In the genomic region with DNA sequence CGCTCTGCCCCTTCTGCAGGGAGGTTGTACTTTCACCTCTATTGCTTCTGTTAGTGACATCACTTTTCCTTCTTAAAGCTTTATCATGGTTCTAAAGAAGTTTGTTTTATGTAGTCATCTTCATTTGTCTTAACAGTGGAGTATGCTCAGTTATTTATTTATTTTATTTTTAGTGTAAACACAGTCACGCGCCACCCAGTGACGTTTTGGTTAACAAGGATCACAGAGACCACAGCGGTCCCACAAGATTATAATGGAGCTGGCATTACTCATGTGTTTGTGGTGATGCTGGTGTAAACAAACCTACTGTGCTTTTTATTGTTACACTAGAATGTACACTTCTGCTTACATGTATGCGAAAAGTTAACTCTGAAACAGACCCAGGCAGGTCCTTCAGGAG, we compare ENCODE assay signal across 20 cellular contexts.
DNase-seq lines count a peak whose midpoint lies in the region; ATAC-seq, FAIRE-seq and TF ChIP-seq lines count a peak whose summit lies in the region.
"Had no signal": no experiment of that assay in that cellular context is flagged by ENCODE, and none has a peak within 500 bp of the region (broad histone marks: within the 10 kb centered on the region; RNA-seq: fewer than 3 reads in every experiment).

No MANE protein-coding gene starts in this region.

- no peak for ATAC-seq in HepG2
- no peak for ATAC-seq in right lobe of liver
- no peak; the same call in 1 of the 2 replicates for ATAC-seq in IMR-90 (ENCODE audit: low read depth)
- no peak for ATAC-seq in HG03432 (IDR thresholded peaks at IDR 0.05; ENCODE audit: unreplicated experiment)
- ATAC-seq: HCT116 had no signal

- CTCF ChIA-PET in HepG2 (lab: Yijun Ruan, JAX; ENCODE audit: low intra/inter-chr PET ratio, low total read pairs) (no interaction called here), IMR-90 (lab: Yijun Ruan, JAX) (no interaction called here), H1 (lab: Charles Lee; ENCODE audit: partially characterized antibody) (interaction anchor here (0.8 kb wide), 2 partner anchors 14 to 21 kb away, joined by 3 to 4 read pairs; no protein-coding TSS in a partner anchor)

- no peak overlapping the region for H4K91ac ChIP-seq in IMR-90 (ENCODE audit: insufficient read depth, low read depth, low read length)
- H4K91ac ChIP-seq in H1 (replicated peaks; ENCODE audit: insufficient read length, low read length): no peak overlapping the region

- intact Hi-C loops in HepG2 (cut with micrococcal nuclease; ENCODE audit: unreplicated experiment) (no loop called here), right lobe of liver (cut with DNase I) (no loop called here), IMR-90 (cut with micrococcal nuclease) (no loop called here)

- H3K14ac ChIP-seq in IMR-90 (replicated peaks; ENCODE audit: low read depth, low read length): no peak overlapping the region
- no peak overlapping the region for H3K14ac ChIP-seq in H1 (ENCODE audit: insufficient read length)

- no peak for TF ChIP-seq CTCF in HepG2 (CRISPR knock-in tag; IDR thresholded peaks at IDR 0.05)
- no peak for TF ChIP-seq CTCF in right lobe of liver (IDR thresholded peaks at IDR 0.05)
- TF ChIP-seq CTCF in IMR-90 (conservative IDR thresholded peaks at IDR 0.05; ENCODE audit: low read depth, low read length): no peak
- no peak for TF ChIP-seq CTCF in H1 (IDR thresholded peaks at IDR 0.05; ENCODE audit: control extremely low read depth in 1 of 3, insufficient read depth in 1 of 3, low read depth in 1 of 3, low read length in 3 of 3)

- no peak overlapping the region for H2AK5ac ChIP-seq in IMR-90 (ENCODE audit: low read depth, low read length)
- H2AK5ac ChIP-seq in H1 (ENCODE audit: low read depth, low read length): no peak overlapping the region

- H2BK20ac ChIP-seq in IMR-90 (ENCODE audit: low read depth, low read length) (no peak overlapping the region), H1 (ENCODE audit: low read length) (no peak overlapping the region)

- DNase-seq in HepG2 (ENCODE audit: low spot score) (no peak), right lobe of liver (no peak), IMR-90 (peak; percentile 51), H1 (ENCODE audit: low read depth in 1 of 2, low spot score in 2 of 2) (no peak), small intestine (no peak)
- DNase-seq in activated CD4-positive, alpha-beta T cell treated with anti-CD3 and anti-CD28 coated beads for 4 hours: no peak
- DNase-seq: ACHN; BE2C; C1 segment of cervical spinal cord; Caco-2; CD4-positive, alpha-beta T cell; DMS79 treated with DMSO at 0.1 percent for 48 hours; GF-D8; HFFc6; KG1 had no signal

- H3K23me2 ChIP-seq in H1 (ENCODE audit: low read depth, low read length): peaks cover 1% of the 10 kb centered on the region; the same call in 1 of the 2 replicates

- no peak overlapping the region for H2AK9ac ChIP-seq in IMR-90 (replicated peaks; ENCODE audit: low read depth, low read length, poor library complexity)

- H4K5ac ChIP-seq in IMR-90 (ENCODE audit: low read depth, low read length) (no peak overlapping the region), H1 (ENCODE audit: insufficient read length, low read depth, low read length) (no peak overlapping the region)

- H2AFZ ChIP-seq in HepG2 (ENCODE audit: low read length) (no peak overlapping the region), IMR-90 (replicated peaks; ENCODE audit: low read length, poor library complexity) (no peak overlapping the region), H1 (ENCODE audit: low read length) (no peak overlapping the region)

- H3K9me3 ChIP-seq in HepG2 (ENCODE audit: low read length) (peaks cover 36% of the 10 kb centered on the region), right lobe of liver (no peaks in the 10 kb centered on the region), IMR-90 (ENCODE audit: control insufficient read depth, insufficient read depth, low read length) (peaks cover 3% of the 10 kb centered on the region), H1 (ENCODE audit: insufficient read depth in 2 of 2, low read depth in 1 of 2, low read length in 1 of 2) (no peaks in the 10 kb centered on the region; a peak in 1 of 4 replicates), small intestine (ENCODE audit: control insufficient read depth, low read depth) (no peaks in the 10 kb centered on the region)
- H3K9me3 ChIP-seq: BE2C, Caco-2 had no signal

- H4K20me1 ChIP-seq in HepG2 (ENCODE audit: insufficient read depth, low read length) (no peaks in the 10 kb centered on the region), IMR-90 (ENCODE audit: insufficient read depth, low read length) (no peaks in the 10 kb centered on the region), H1 (replicated peaks in 1 of 2; ENCODE audit: control insufficient read depth in 1 of 2, insufficient read depth in 2 of 2, low read length in 2 of 2) (no peaks in the 10 kb centered on the region)

- dilution Hi-C loops in IMR-90 (cut with HindIII; ENCODE audit: low sequenced_read_pairs, unreplicated experiment): no loop called here

- H2BK5ac ChIP-seq in IMR-90 (ENCODE audit: low read depth, low read length, poor library complexity, severe bottlenecking) (no peak overlapping the region), H1 (ENCODE audit: low read depth, low read length) (no peak overlapping the region)

- FAIRE-seq in HepG2 (lab: Jason Lieb, UNC) (no peak), H1 (lab: Jason Lieb, UNC) (no peak), small intestine (lab: Jason Lieb, UNC) (no peak)
- FAIRE-seq: A204.1, D721Med, HTR-8/SVneo had no signal

- no peak for TF ChIP-seq POLR2A in HepG2 (IDR thresholded peaks at IDR 0.05; ENCODE audit: insufficient read depth in 1 of 2, low read depth in 2 of 2, low read length in 2 of 2)
- no peak for TF ChIP-seq POLR2A in right lobe of liver (IDR thresholded peaks at IDR 0.05)
- no peak for TF ChIP-seq POLR2A in IMR-90 (IDR thresholded peaks at IDR 0.05; ENCODE audit: low read depth, low read length)
- no peak for TF ChIP-seq POLR2A in H1 (IDR thresholded peaks at IDR 0.05; ENCODE audit: control extremely low read depth in 1 of 2, low read depth in 2 of 2, low read length in 2 of 2)

- H3K79me1 ChIP-seq in IMR-90 (ENCODE audit: low read depth in 1 of 2, low read length in 2 of 2) (no peaks in the 10 kb centered on the region), H1 (ENCODE audit: low read depth, low read length) (no peaks in the 10 kb centered on the region)

- no peak overlapping the region for H3K4me3 ChIP-seq in HepG2 (replicated peaks in 1 of 3; ENCODE audit: insufficient read depth in 1 of 3, low read depth in 2 of 3, low read length in 3 of 3)
- H3K4me3 ChIP-seq in right lobe of liver: no peak overlapping the region
- H3K4me3 ChIP-seq in IMR-90 (ENCODE audit: insufficient read depth, low read depth, low read length): no peak overlapping the region
- H3K4me3 ChIP-seq in H1 (ENCODE audit: extremely low read depth in 1 of 4, insufficient read depth in 2 of 4, low read depth in 3 of 4, low read length in 4 of 4): no peak overlapping the region
- no peak overlapping the region for H3K4me3 ChIP-seq in small intestine (ENCODE audit: low read depth in 1 of 2, low read length in 2 of 2)

- no peak for TF ChIP-seq RAD21 in HepG2 (CRISPR knock-in tag; IDR thresholded peaks at IDR 0.05)
- no peak for TF ChIP-seq RAD21 in IMR-90 (IDR thresholded peaks at IDR 0.05; ENCODE audit: low read length)
- TF ChIP-seq RAD21 in H1 (IDR thresholded peaks at IDR 0.05 in 1 of 2, conservative IDR thresholded peaks at IDR 0.05 in 1 of 2; ENCODE audit: low read depth in 2 of 2, low read length in 2 of 2): no peak

- H3K23ac ChIP-seq in IMR-90 (ENCODE audit: low read depth, low read length): no peak overlapping the region
- no peak overlapping the region for H3K23ac ChIP-seq in H1 (ENCODE audit: insufficient read length)

- POLR2A ChIA-PET in HepG2 (lab: Yijun Ruan, JAX): no interaction called here
- POLR2A ChIA-PET in IMR-90 (lab: Charles Lee; ENCODE audit: unreplicated experiment): no interaction called here
- POLR2A ChIA-PET in H1 (lab: Charles Lee; ENCODE audit: partially characterized antibody): no interaction called here

- H3K4ac ChIP-seq in IMR-90 (ENCODE audit: low read depth, low read length) (no peak overlapping the region), H1 (replicated peaks; ENCODE audit: insufficient read length, low read depth, low read length) (no peak overlapping the region)

- H2BK12ac ChIP-seq in H1 (ENCODE audit: low read depth, low read length): no peak overlapping the region

- TF ChIP-seq EP300 in HepG2 (IDR thresholded peaks at IDR 0.05; ENCODE audit: low read depth in 2 of 2, low read length in 2 of 2): no peak
- TF ChIP-seq EP300 in HepG2 (CRISPR knock-in tag; IDR thresholded peaks at IDR 0.05; ENCODE audit: borderline replicate concordance): no peak
- no peak for TF ChIP-seq EP300 in H1 (IDR thresholded peaks at IDR 0.05; ENCODE audit: borderline replicate concordance in 1 of 2, low read depth in 2 of 2, low read length in 2 of 2)

- no peak overlapping the region for H3K27ac ChIP-seq in HepG2 (ENCODE audit: extremely low read length, insufficient read depth, low read length)
- H3K27ac ChIP-seq in right lobe of liver: no peak overlapping the region
- no peak overlapping the region for H3K27ac ChIP-seq in IMR-90 (ENCODE audit: insufficient read depth, low read length)
- H3K27ac ChIP-seq in H1 (ENCODE audit: low read depth, low read length): no peak overlapping the region
- H3K27ac ChIP-seq in small intestine (ENCODE audit: low read depth in 1 of 2, low read length in 1 of 2): no peak overlapping the region

- H3K56ac ChIP-seq in IMR-90 (ENCODE audit: extremely low read depth, insufficient read depth, low read length) (no peak overlapping the region), H1 (replicated peaks; ENCODE audit: insufficient read length, low read depth, low read length) (no peak overlapping the region)

- H3K27me3 ChIP-seq in HepG2 (ENCODE audit: control insufficient read depth in 1 of 2, insufficient read depth in 2 of 2, low read length in 2 of 2): no peaks in the 10 kb centered on the region
- H3K27me3 ChIP-seq in right lobe of liver: no peaks in the 10 kb centered on the region
- no peaks in the 10 kb centered on the region; the same call in 1 of the 2 replicates for H3K27me3 ChIP-seq in IMR-90 (ENCODE audit: control insufficient read depth, insufficient read depth, low read length)
- no peaks in the 10 kb centered on the region for H3K27me3 ChIP-seq in H1 (replicated peaks in 1 of 4; ENCODE audit: control insufficient read depth in 3 of 4, extremely low read depth in 1 of 4, insufficient read depth in 3 of 4, low read length in 3 of 4)
- H3K27me3 ChIP-seq in small intestine (ENCODE audit: control insufficient read depth in 2 of 2, insufficient read depth in 2 of 2, low read length in 2 of 2): no peaks in the 10 kb centered on the region
- H3K27me3 ChIP-seq: BE2C had no signal

- H3K4me2 ChIP-seq in HepG2 (ENCODE audit: low read depth, low read length): no peak overlapping the region
- no peak overlapping the region for H3K4me2 ChIP-seq in IMR-90 (ENCODE audit: low read depth, low read length)
- H3K4me2 ChIP-seq in H1 (ENCODE audit: insufficient read depth in 1 of 2, low read depth in 2 of 2, low read length in 2 of 2): no peak overlapping the region

- no peaks in the 10 kb centered on the region for H3K36me3 ChIP-seq in HepG2 (replicated peaks in 1 of 2; ENCODE audit: control insufficient read depth in 1 of 2, insufficient read depth in 2 of 2, low read length in 2 of 2)
- no peaks in the 10 kb centered on the region for H3K36me3 ChIP-seq in right lobe of liver
- no peaks in the 10 kb centered on the region for H3K36me3 ChIP-seq in IMR-90 (ENCODE audit: control insufficient read depth, insufficient read depth, low read length)
- H3K36me3 ChIP-seq in H1 (ENCODE audit: control insufficient read depth in 2 of 4, insufficient read depth in 4 of 4, low read length in 3 of 4): no peaks in the 10 kb centered on the region
- H3K36me3 ChIP-seq in small intestine (ENCODE audit: control insufficient read depth in 2 of 2, insufficient read depth in 2 of 2, low read length in 2 of 2): no peaks in the 10 kb centered on the region
- H3K36me3 ChIP-seq: BE2C had no signal

- H3K18ac ChIP-seq in IMR-90 (ENCODE audit: low read depth, low read length): no peak overlapping the region; the same call in 1 of the 2 replicates
- H3K18ac ChIP-seq in H1 (ENCODE audit: extremely low read depth, low read length): no peak overlapping the region

- H3K9ac ChIP-seq in HepG2 (ENCODE audit: insufficient read depth, low read depth, low read length) (no peak overlapping the region), IMR-90 (ENCODE audit: low read depth, low read length) (no peak overlapping the region), H1 (replicated peaks in 1 of 4; ENCODE audit: extremely low read depth in 1 of 4, low read depth in 3 of 4, low read length in 3 of 4) (no peak overlapping the region)

- H3K9me1 ChIP-seq in IMR-90 (ENCODE audit: insufficient read depth, low read length): no peaks in the 10 kb centered on the region

- no peaks in the 10 kb centered on the region for H3K79me2 ChIP-seq in HepG2 (ENCODE audit: insufficient read depth, low read length)
- no peaks in the 10 kb centered on the region for H3K79me2 ChIP-seq in H1 (ENCODE audit: control insufficient read depth in 1 of 2, insufficient read depth in 2 of 2, low read length in 2 of 2)

- BruUV-seq in HepG2 (replicated peaks; lab: Mats Ljungman, UMichigan) (no TSS peak), IMR-90 (replicated peaks; lab: Mats Ljungman, UMichigan) (no TSS peak)

- 75% methylated on average over 6 of the region's 6 CpGs for WGBS in HepG2 (ENCODE audit: low lambda C conversion rate)
- WGBS in right lobe of liver (ENCODE audit: insufficient coverage, low coverage, low lambda C conversion rate, missing lambda C conversion rate): 62% methylated on average over 4 of the region's 6 CpGs
- WGBS in IMR-90 (ENCODE audit: extremely low coverage in 2 of 2, insufficient read length in 1 of 2), 2 experiments: 50% methylated on average over 1 of the region's 6 CpGs; no CpG with 5 or more reads in 1 of the 2 experiments
- 95% methylated on average over 6 of the region's 6 CpGs; no CpG with 5 or more reads in 1 of the 2 experiments for WGBS in H1 (ENCODE audit: extremely low coverage in 1 of 2, insufficient coverage in 1 of 2, insufficient read length in 1 of 2, insufficient replicate concordance in 2 of 2, low coverage in 1 of 2, low lambda C conversion rate in 2 of 2, missing lambda C conversion rate in 1 of 2), 2 experiments
- WGBS in small intestine, 3 donors: 57 to 83% (median 76%) methylated on average over 6 of the region's 6 CpGs

- H2BK15ac ChIP-seq in IMR-90 (ENCODE audit: low read depth, low read length): no peak overlapping the region
- H2BK15ac ChIP-seq in H1 (ENCODE audit: low read length): no peak overlapping the region

- H3K4me1 ChIP-seq in HepG2 (ENCODE audit: insufficient read depth, low read length) (no peaks in the 10 kb centered on the region), right lobe of liver (no peaks in the 10 kb centered on the region), IMR-90 (ENCODE audit: control insufficient read depth, insufficient read depth, low read length) (peaks cover 4% of the 10 kb centered on the region; the same call in 1 of the 2 replicates), H1 (replicated peaks in 1 of 4; ENCODE audit: control insufficient read depth in 3 of 4, insufficient read depth in 4 of 4, low read length in 3 of 4) (peaks cover 0 to 3% (median 0%) of the 10 kb centered on the region in 4 experiments; a peak in 1 of 7 replicates), small intestine (ENCODE audit: control insufficient read depth in 2 of 2, insufficient read depth in 1 of 2, low read depth in 1 of 2, low read length in 1 of 2) (no peaks in the 10 kb centered on the region)
- H3K4me1 ChIP-seq: BE2C, Caco-2 had no signal

- H2BK120ac ChIP-seq in IMR-90 (ENCODE audit: low read depth, low read length) (no peak overlapping the region), H1 (replicated peaks; ENCODE audit: low read depth, low read length) (no peak overlapping the region)

- no peak overlapping the region for H4K8ac ChIP-seq in IMR-90 (ENCODE audit: low read depth in 2 of 2, low read length in 2 of 2)
- H4K8ac ChIP-seq in H1 (ENCODE audit: extremely low read depth, insufficient read depth, low read length): peak overlapping the region; percentile 35; the same call in 1 of the 2 replicates

- in situ Hi-C loops in HepG2 (cut with HindIII; ENCODE audit: extremely low pct_ligation_motif_present, low pct_unique_long_range_greater_than_20kb) (no loop called here), IMR-90 (cut with MboI; ENCODE audit: low sequenced_read_pairs) (no loop called here)
